In genomic region chrX:154024271-154024670, GRCh38 we compare ENCODE assay signal across 20 cellular contexts.
"Had no signal": no experiment of that assay in that cellular context is flagged by ENCODE, and none has a peak within 500 bp of the region (broad histone marks: within the 10 kb centered on the region; RNA-seq: fewer than 3 reads in every experiment).

No MANE protein-coding gene starts in this region.

- H3K4me3 Mint-ChIP-seq: mesothelial cell of epicardium had no signal

- H3K4me3 ChIP-seq: coronary artery, dorsolateral prefrontal cortex, esophagus squamous epithelium, gastrocnemius medialis, heart right ventricle, left ventricle myocardium inferior, lower lobe of right lung, mucosa of descending colon had no signal

- H3K27ac Mint-ChIP-seq: mesothelial cell of epicardium had no signal

- DNase-seq: dermis blood vessel endothelial cell; dorsolateral prefrontal cortex; effector CD4-positive, alpha-beta T cell; effector memory CD4-positive, alpha-beta T cell; esophagus squamous epithelium; foreskin fibroblast; foreskin melanocyte; gastrocnemius medialis; glutamatergic neuron; head of caudate nucleus; heart right ventricle; hippocampal formation; left colon; left ventricle myocardium inferior; lower lobe of right lung; mesenchymal stem cell had no signal

- H3K9me3 ChIP-seq: esophagus squamous epithelium, gastrocnemius medialis, heart right ventricle, left ventricle myocardium inferior, lower lobe of right lung, mucosa of descending colon had no signal

- ATAC-seq: esophagus mucosa, gastrocnemius medialis, heart right ventricle, left colon, lower lobe of right lung, mucosa of descending colon had no signal

- H3K36me3 ChIP-seq: gastrocnemius medialis had no signal

- H3K27me3 ChIP-seq: esophagus squamous epithelium, gastrocnemius medialis had no signal

- H3K27ac ChIP-seq: heart right ventricle, lower lobe of right lung had no signal
